Comparison of ENCODE assay signal across 8 cellular contexts in genomic region chr11:61293869-61294716, GRCh38. TPM values are rescaled to one million over a fixed set of nuclear protein-coding genes. Genes with fewer than 3 reads are reported as not detected.
DNase-seq lines count a peak whose midpoint lies in the region; ATAC-seq and TF ChIP-seq lines count a peak whose summit lies in the region.

No MANE protein-coding gene starts in this region.

- WGBS in esophagus, 2 donors: 1% methylated on average over 50 to 60 of the region's 60 CpGs

- peaks cover 19% of the 10 kb centered on the region for H3K27me3 Mint-ChIP-seq in activated CD4-positive, alpha-beta memory T cell treated with anti-CD3 and anti-CD28 coated beads for 36 hours
- H3K27me3 Mint-ChIP-seq in naive thymus-derived CD8-positive, alpha-beta T cell: peaks cover 1 to 29% (median 12%) of the 10 kb centered on the region in 5 donors

- ATAC-seq in naive thymus-derived CD8-positive, alpha-beta T cell: peak; percentile 36 to 48

- peaks cover 23% of the 10 kb centered on the region for H3K27me3 ChIP-seq in H7 (ENCODE audit: control insufficient read depth, insufficient read depth, low read length)
- H3K27me3 ChIP-seq in esophagus (ENCODE audit: control insufficient read depth in 1 of 2, insufficient read depth in 2 of 2, low read length in 2 of 2): no peaks in the 10 kb centered on the region
- peaks cover 0 to 13% (median 3%) of the 10 kb centered on the region in 5 donors for H3K27me3 ChIP-seq in subcutaneous abdominal adipose tissue (ENCODE audit: control insufficient read depth in 5 of 5, insufficient read depth in 4 of 5, low read length in 5 of 5)

- peak overlapping the region; percentile 72 for H3K4me3 Mint-ChIP-seq in activated CD4-positive, alpha-beta memory T cell treated with anti-CD3 and anti-CD28 coated beads for 36 hours
- H3K4me3 Mint-ChIP-seq in naive thymus-derived CD8-positive, alpha-beta T cell: peak overlapping the region; percentile 73 to 89 (median 83)

- H3K4me3 ChIP-seq in H7 (ENCODE audit: insufficient read depth, low read depth, low read length) (peak overlapping the region; percentile 69), esophagus (ENCODE audit: low read depth in 1 of 2, low read length in 2 of 2) (peak overlapping the region; percentile 43 to 46), subcutaneous abdominal adipose tissue (ENCODE audit: low read depth in 1 of 5, low read length in 5 of 5) (peak overlapping the region; percentile 4 to 75 (median 65))

- H3K27ac Mint-ChIP-seq in activated CD4-positive, alpha-beta memory T cell treated with anti-CD3 and anti-CD28 coated beads for 36 hours: peak overlapping the region; percentile 18
- peak overlapping the region in 4 of 10 donors; percentile 57 to 72 (median 59) for H3K27ac Mint-ChIP-seq in naive thymus-derived CD8-positive, alpha-beta T cell

- H3K36me3 ChIP-seq in H7 (replicated peaks; ENCODE audit: control insufficient read depth, insufficient read depth, low read length) (peaks cover 1% of the 10 kb centered on the region; the same call in 1 of the 2 replicates), esophagus (ENCODE audit: control insufficient read depth in 2 of 2, insufficient read depth in 2 of 2, low read length in 1 of 2) (peaks cover 0 to 5% of the 10 kb centered on the region in 2 donors), subcutaneous abdominal adipose tissue (ENCODE audit: control insufficient read depth in 5 of 5, insufficient read depth in 5 of 5, low read length in 5 of 5) (peaks cover 1 to 14% (median 4%) of the 10 kb centered on the region in 5 donors)

- peaks cover 27% of the 10 kb centered on the region for H3K4me1 Mint-ChIP-seq in activated CD4-positive, alpha-beta memory T cell treated with anti-CD3 and anti-CD28 coated beads for 36 hours (ENCODE audit: low read depth)
- H3K4me1 Mint-ChIP-seq in naive thymus-derived CD8-positive, alpha-beta T cell: peaks cover 19 to 36% (median 33%) of the 10 kb centered on the region in 4 donors

- intact Hi-C loops in activated CD4-positive, alpha-beta memory T cell treated with anti-CD3 and anti-CD28 coated beads for 36 hours (cut with micrococcal nuclease): loop anchor here (1.0 kb wide), 1 partner anchor 40 kb away; no protein-coding TSS in a partner anchor

- peak; percentile 76 for DNase-seq in GM10266 (ENCODE audit: extremely low spot score)
- peak; percentile 83 for DNase-seq in H7
- DNase-seq in LoVo (ENCODE audit: low spot score): peak; percentile 34
- DNase-seq in activated CD4-positive, alpha-beta memory T cell treated with anti-CD3 and anti-CD28 coated beads for 36 hours: peak; percentile 42
- peak in 8 of 10 donors; percentile 12 to 71 (median 26) for DNase-seq in naive thymus-derived CD8-positive, alpha-beta T cell
- DNase-seq in NCI-H187 (lab: John Stamatoyannopoulos, UW): no peak

- no peaks in the 10 kb centered on the region for H3K9me3 Mint-ChIP-seq in activated CD4-positive, alpha-beta memory T cell treated with anti-CD3 and anti-CD28 coated beads for 36 hours
- H3K9me3 Mint-ChIP-seq in naive thymus-derived CD8-positive, alpha-beta T cell: no peaks in the 10 kb centered on the region

- POLR2A ChIA-PET in activated CD4-positive, alpha-beta memory T cell treated with anti-CD3 and anti-CD28 coated beads for 36 hours (lab: Charles Lee): interaction anchor here (0.7 to 1.9 kb wide), 4 partner anchors 25 to 68 kb away, joined by 3 to 6 read pairs (median 4); partner anchors contain the start of genes CYB561A3 and TMEM138
- POLR2A ChIA-PET in naive thymus-derived CD8-positive, alpha-beta T cell (lab: Charles Lee): interaction anchor here (0.6 to 1.9 kb wide), 4 partner anchors 40 to 247 kb away, joined by 3 to 5 read pairs (median 4); no protein-coding TSS in a partner anchor

- H3K4me1 ChIP-seq in esophagus (ENCODE audit: control insufficient read depth in 2 of 2, insufficient read depth in 2 of 2, low read length in 1 of 2) (peaks cover 4 to 18% of the 10 kb centered on the region in 2 donors), subcutaneous abdominal adipose tissue (ENCODE audit: control insufficient read depth in 5 of 5, insufficient read depth in 5 of 5, low read length in 5 of 5) (peaks cover 3 to 37% (median 32%) of the 10 kb centered on the region in 5 donors)

- peaks cover 15% of the 10 kb centered on the region for H3K36me3 Mint-ChIP-seq in activated CD4-positive, alpha-beta memory T cell treated with anti-CD3 and anti-CD28 coated beads for 36 hours
- H3K36me3 Mint-ChIP-seq in naive thymus-derived CD8-positive, alpha-beta T cell: peaks cover 0 to 14% (median 0%) of the 10 kb centered on the region in 3 donors

- CTCF ChIA-PET in activated CD4-positive, alpha-beta memory T cell treated with anti-CD3 and anti-CD28 coated beads for 36 hours (lab: Charles Lee): interaction anchor here (0.7 to 5.4 kb wide), 9 partner anchors 10 to 463 kb away, joined by 3 to 48 read pairs (median 6); no protein-coding TSS in a partner anchor

- no peaks in the 10 kb centered on the region for H3K9me3 ChIP-seq in esophagus (ENCODE audit: control insufficient read depth in 2 of 2, insufficient read depth in 1 of 2, low read depth in 1 of 2, low read length in 1 of 2)
- H3K9me3 ChIP-seq in subcutaneous abdominal adipose tissue (ENCODE audit: control insufficient read depth in 5 of 5, low read length in 5 of 5): no peaks in the 10 kb centered on the region

- TF ChIP-seq CTCF in GM10266 (IDR thresholded peaks at IDR 0.05; ENCODE audit: control insufficient read depth, insufficient read depth, low read depth, missing control alignments): no peak

- H3K27ac ChIP-seq in esophagus (ENCODE audit: low read depth in 2 of 2, low read length in 1 of 2): no peak overlapping the region
- no peak overlapping the region for H3K27ac ChIP-seq in subcutaneous abdominal adipose tissue (ENCODE audit: low read depth, low read length)

- H3K9ac ChIP-seq in subcutaneous abdominal adipose tissue (ENCODE audit: low read length in 5 of 5): peak overlapping the region in 3 of 5 donors; percentile 21 to 53 (median 48)

RNA-seq across cellular contexts. Expression of gene VWCE, which starts 1.0 kb away (rescaled TPM):
- 0.85 and 1.1 TPM in 2 replicates for total RNA-seq in H7 (2014; rRNA removed; shearing (Covaris generic))
- 1 to 10 TPM; 1.1 to 1.4 TPM for total RNA-seq in activated CD4-positive, alpha-beta memory T cell treated with anti-CD3 and anti-CD28 coated beads for 36 hours
- under 1 TPM; 0.34 to 0.61 TPM for polyA plus RNA-seq in esophagus
- under 1 TPM; 0.94 to 0.99 TPM for total RNA-seq in naive thymus-derived CD8-positive, alpha-beta T cell
- polyA plus RNA-seq in naive thymus-derived CD8-positive, alpha-beta T cell: not detected

RNA-seq across cellular contexts. Expression of gene DDB1, which starts 38.8 kb away (rescaled TPM):
- 256 and 260 TPM in 2 replicates for total RNA-seq in H7 (2014; rRNA removed; shearing (Covaris generic))
- 100 to 1,000 TPM; 222 to 223 TPM for total RNA-seq in activated CD4-positive, alpha-beta memory T cell treated with anti-CD3 and anti-CD28 coated beads for 36 hours
- 10 to 100 TPM; 51.3 to 78.7 TPM for polyA plus RNA-seq in esophagus
- 100 to 1,000 TPM; 181 to 184 TPM for total RNA-seq in naive thymus-derived CD8-positive, alpha-beta T cell
- polyA plus RNA-seq in naive thymus-derived CD8-positive, alpha-beta T cell: 100 to 1,000 TPM; 105 to 125 (median 124) TPM

RNA-seq across cellular contexts. Expression of gene TKFC, which starts 38.9 kb away (rescaled TPM):
- total RNA-seq in H7 (2014; rRNA removed; shearing (Covaris generic)): 84.5 and 102 TPM in 2 replicates
- 100 to 1,000 TPM; 118 to 120 TPM for total RNA-seq in activated CD4-positive, alpha-beta memory T cell treated with anti-CD3 and anti-CD28 coated beads for 36 hours
- 10 to 100 TPM; 23.9 to 42.5 TPM for polyA plus RNA-seq in esophagus
- total RNA-seq in naive thymus-derived CD8-positive, alpha-beta T cell: 10 to 100 TPM; 34.3 to 36.1 TPM
- 10 to 100 TPM; 18.3 to 25.3 (median 18.4) TPM for polyA plus RNA-seq in naive thymus-derived CD8-positive, alpha-beta T cell

RNA-seq across cellular contexts. Expression of gene PGA5, which starts 53.1 kb away (rescaled TPM):
- 0.69 and 1.5 TPM in 2 replicates for total RNA-seq in H7 (2014; rRNA removed; shearing (Covaris generic))
- not detected for total RNA-seq in activated CD4-positive, alpha-beta memory T cell treated with anti-CD3 and anti-CD28 coated beads for 36 hours
- 1 to 10 TPM in 1 of 2 donors, under 1 TPM in 1; 0.11 to 3.2 TPM for polyA plus RNA-seq in esophagus
- total RNA-seq in naive thymus-derived CD8-positive, alpha-beta T cell: not detected
- polyA plus RNA-seq in naive thymus-derived CD8-positive, alpha-beta T cell: not detected

Comparison
In these comparisons a context has a peak if more than half of its experiments do, and no peak if none do; other contexts are left out.
1. DNase-seq: peak in GM10266 (single experiment), H7 (single experiment), LoVo (single experiment), activated CD4-positive, alpha-beta memory T cell treated with anti-CD3 and anti-CD28 coated beads for 36 hours (single experiment) and naive thymus-derived CD8-positive, alpha-beta T cell (8 of 10); none in NCI-H187 (0 of 2).
2. Peak in every context shown above with its lines, with median percentiles within 50 percentile points of each other: H3K4me3 ChIP-seq.